9 cellular contexts compared by ENCODE assay signal in genomic region chr20:59033093-59033492, GRCh38. TPM values are rescaled to one million over a fixed set of nuclear protein-coding genes. Genes with fewer than 3 reads are reported as not detected.
DNase-seq lines count a peak whose midpoint lies in the region; ATAC-seq and TF ChIP-seq lines count a peak whose summit lies in the region.
"Had no signal": no experiment of that assay in that cellular context is flagged by ENCODE, and none has a peak within 500 bp of the region (broad histone marks: within the 10 kb centered on the region; RNA-seq: fewer than 3 reads in every experiment).

No MANE protein-coding gene starts in this region.

- peaks cover 9 to 15% of the 10 kb centered on the region in 2 donors for H3K36me3 ChIP-seq in esophagus (ENCODE audit: control insufficient read depth in 2 of 2, insufficient read depth in 2 of 2, low read length in 1 of 2)
- H3K36me3 ChIP-seq in psoas muscle (ENCODE audit: insufficient read depth in 1 of 2, low read depth in 1 of 2) = peaks cover 18 to 78% of the 10 kb centered on the region in 2 donors

- H3K9me3 ChIP-seq in esophagus (ENCODE audit: control insufficient read depth in 2 of 2, insufficient read depth in 1 of 2, low read depth in 1 of 2, low read length in 1 of 2) = no peaks in the 10 kb centered on the region
- no peaks in the 10 kb centered on the region for H3K9me3 ChIP-seq in psoas muscle

- H3K4me3 ChIP-seq in GM08714 (ENCODE audit: low read length) (peak overlapping the region; percentile 74; the same call in 1 of the 2 replicates), esophagus (ENCODE audit: low read depth in 1 of 2, low read length in 2 of 2) (peak overlapping the region in 1 of 2 donors; percentile 84), psoas muscle (peak overlapping the region; percentile 89), lower leg skin (ENCODE audit: low read depth, poor library complexity, severe bottlenecking) (no peak overlapping the region)

- no peak for DNase-seq in RWPE1 (ENCODE audit: low spot score)
- DNase-seq in psoas muscle = no peak
- no peak for DNase-seq in GM13976 (ENCODE audit: low spot score)
- DNase-seq in Ammon's horn (ENCODE audit: low spot score) = no peak
- DNase-seq in lower leg skin (ENCODE audit: low spot score in 2 of 2) = no peak

- POLR2A ChIA-PET in RWPE1 (lab: Yijun Ruan, JAX; ENCODE audit: low non-redundant PET) = interaction anchor here (1.1 to 1.3 kb wide), 2 partner anchors 9 to 158 kb away, joined by 4 to 7 read pairs; partner anchors contain the start of gene PRELID3B

- CTCF ChIA-PET in RWPE1 (lab: Yijun Ruan, JAX) = interaction anchor here (0.5 to 0.7 kb wide), 3 partner anchors 11 to 486 kb away, joined by 3 read pairs; no protein-coding TSS in a partner anchor

- H3K4me1 ChIP-seq in esophagus (ENCODE audit: control insufficient read depth in 2 of 2, insufficient read depth in 2 of 2, low read length in 1 of 2) (no peaks in the 10 kb centered on the region), psoas muscle (peaks cover 37% of the 10 kb centered on the region)

- intact Hi-C loops in psoas muscle (cut with DNase I) (loop anchor here (5.0 kb wide), 3 partner anchors 51 to 381 kb away; partner anchors contain the start of genes NELFCD (in 1 of the 2) and STX16 (in 1 of the 2)), lower leg skin (cut with DNase I; ENCODE audit: low total_unique reads) (no loop called here)

- 100% methylated on average over 1 of the region's 1 CpG for WGBS in esophagus, 2 donors
- WGBS in psoas muscle, 3 donors = 94 to 99% (median 96%) methylated on average over 1 of the region's 1 CpG
- WGBS in lower leg skin, 2 donors = 97 to 98% methylated on average over 1 of the region's 1 CpG

- H3K27ac ChIP-seq in RWPE1 (peak overlapping the region; percentile 85), esophagus (ENCODE audit: low read depth in 2 of 2, low read length in 1 of 2) (peak overlapping the region; percentile 93 to 96), psoas muscle (peak overlapping the region; percentile 92)

- in situ Hi-C loops in GM13976 (cut with MboI; ENCODE audit: low sequenced_read_pairs, unreplicated experiment) = no loop called here

- H3K27me3 ChIP-seq in esophagus (ENCODE audit: control insufficient read depth in 1 of 2, insufficient read depth in 2 of 2, low read length in 2 of 2) (no peaks in the 10 kb centered on the region), psoas muscle (ENCODE audit: insufficient read depth in 3 of 3, low read length in 2 of 3) (no peaks in the 10 kb centered on the region)

- ATAC-seq in psoas muscle (no peak), HG03025 (IDR thresholded peaks at IDR 0.05; ENCODE audit: low FRiP score, unreplicated experiment) (no peak)

- no peak for TF ChIP-seq POLR2A in lower leg skin (IDR thresholded peaks at IDR 0.05)

- TF ChIP-seq CTCF in RWPE1 (conservative IDR thresholded peaks at IDR 0.05; ENCODE audit: low read depth) = 0 out of 2 replicates have a peak, but pooled peaks have one; percentile 3
- TF ChIP-seq CTCF in psoas muscle (IDR thresholded peaks at IDR 0.05) = no peak
- no peak for TF ChIP-seq CTCF in GM13976 (IDR thresholded peaks at IDR 0.05; ENCODE audit: borderline replicate concordance, control extremely low read depth, extremely low read depth, insufficient read depth, missing control alignments)
- TF ChIP-seq CTCF in lower leg skin (IDR thresholded peaks at IDR 0.05) = no peak

RNA-seq across cellular contexts. Expression of gene ATP5F1E, which starts 1.0 kb away (rescaled TPM):
- polyA plus RNA-seq in esophagus (10 to 100 TPM; 36.3 to 50.1 TPM), psoas muscle (10 to 100 TPM; 57.1 to 65.4 (median 63.6) TPM)
- total RNA-seq in psoas muscle (10 to 100 TPM; 72.1 to 88.5 (median 87.1) TPM), lower leg skin (10 to 100 TPM in 3 of 4 donors, 1 to 10 TPM in 1; 9.9 to 21.1 (median 15.2) TPM)

RNA-seq across cellular contexts. Expression of gene PRELID3B, which starts 9.5 kb away (rescaled TPM):
- 10 to 100 TPM; 25.0 to 38.1 TPM for polyA plus RNA-seq in esophagus
- total RNA-seq in psoas muscle = 10 to 100 TPM; 33.7 to 57.5 (median 34.2) TPM
- polyA plus RNA-seq in psoas muscle = 10 to 100 TPM; 23.2 to 61.2 (median 42.9) TPM
- 10 to 100 TPM; 38.3 to 50.8 (median 49.1) TPM for total RNA-seq in lower leg skin

RNA-seq across cellular contexts. Expression of gene TUBB1, which starts 13.9 kb away (rescaled TPM):
- polyA plus RNA-seq in esophagus (under 1 TPM in 1 of 2 donors, not detected in 1; 0.04 TPM), psoas muscle (under 1 TPM in 2 of 3 donors, not detected in 1; 0.03 to 0.05 TPM)
- total RNA-seq in psoas muscle (under 1 TPM; 0.08 to 0.32 (median 0.19) TPM), lower leg skin (under 1 TPM in 1 of 4 donors, not detected in 3; 0.04 TPM)
- total RNA-seq: myocyte had no signal

RNA-seq across cellular contexts. Expression of gene CTSZ, which starts 26.0 kb away (rescaled TPM):
- polyA plus RNA-seq in esophagus = 10 to 100 TPM; 17.0 to 41.9 TPM
- total RNA-seq in psoas muscle = 10 to 100 TPM; 41.2 to 50.5 (median 45.0) TPM
- polyA plus RNA-seq in psoas muscle = 10 to 100 TPM; 38.2 to 47.3 (median 41.0) TPM
- 10 to 100 TPM; 30.1 to 64.1 (median 40.0) TPM for total RNA-seq in lower leg skin

RNA-seq across cellular contexts. Expression of gene NELFCD, which starts 52.0 kb away (rescaled TPM):
- 10 to 100 TPM; 36.6 to 38.2 TPM for polyA plus RNA-seq in esophagus
- total RNA-seq in psoas muscle = 10 to 100 TPM; 32.8 to 43.6 (median 34.2) TPM
- 10 to 100 TPM; 24.1 to 41.1 (median 38.8) TPM for polyA plus RNA-seq in psoas muscle
- 10 to 100 TPM; 36.9 to 53.8 (median 44.6) TPM for total RNA-seq in lower leg skin
